In genomic region chr17:38749222-38750043, GRCh38 we compare ENCODE assay signal across 8 cellular contexts. TPM values are rescaled to one million over a fixed set of nuclear protein-coding genes. Genes with fewer than 3 reads are reported as not detected.
DNase-seq lines count a peak whose midpoint lies in the region; ATAC-seq, FAIRE-seq and TF ChIP-seq lines count a peak whose summit lies in the region.

No MANE protein-coding gene starts in this region.

- no peak overlapping the region for H2BK120ac ChIP-seq in H1 (replicated peaks; ENCODE audit: low read depth, low read length)

- peaks cover 6% of the 10 kb centered on the region; the same call in 1 of the 2 replicates for H3K27me3 ChIP-seq in HUES64 (ENCODE audit: insufficient read depth, low read length)
- peaks cover 0 to 11% (median 5%) of the 10 kb centered on the region in 4 experiments; a peak in 5 of 7 replicates for H3K27me3 ChIP-seq in H1 (replicated peaks in 1 of 4; ENCODE audit: control insufficient read depth in 3 of 4, extremely low read depth in 1 of 4, insufficient read depth in 3 of 4, low read length in 3 of 4)

- ATAC-seq in HG02938 (IDR thresholded peaks at IDR 0.05; ENCODE audit: unreplicated experiment) (no peak), HG03045 (IDR thresholded peaks at IDR 0.05; ENCODE audit: unreplicated experiment) (no peak)

- H2BK20ac ChIP-seq in H1 (ENCODE audit: low read length), result no peak overlapping the region

- no peak for TF ChIP-seq CTCF in H1 (IDR thresholded peaks at IDR 0.05; ENCODE audit: control extremely low read depth in 1 of 3, insufficient read depth in 1 of 3, low read depth in 1 of 3, low read length in 3 of 3)

- no peak overlapping the region for H3K23ac ChIP-seq in H1 (ENCODE audit: insufficient read length)

- DNase-seq in DMS153 treated with DMSO at 0.1 percent for 48 hours (lab: John Stamatoyannopoulos, UW; ENCODE audit: unreplicated experiment), result peak; percentile 34
- DNase-seq in SK-N-MC (ENCODE audit: low read depth, low spot score), result no peak
- DNase-seq in H1 (ENCODE audit: low read depth in 1 of 2, low spot score in 2 of 2), result peak in 1 of 2 experiments; percentile 84
- peak; percentile 95 for DNase-seq in mesenteric fat pad (ENCODE audit: low spot score)
- peak; percentile 92 for DNase-seq in ureter (ENCODE audit: low spot score)

- H2BK15ac ChIP-seq in H1 (ENCODE audit: low read length), result no peak overlapping the region

- H3K14ac ChIP-seq in H1 (ENCODE audit: insufficient read length), result peak overlapping the region; percentile 35

- peak overlapping the region; percentile 89 to 91 for H3K4me2 ChIP-seq in H1 (ENCODE audit: insufficient read depth in 1 of 2, low read depth in 2 of 2, low read length in 2 of 2)

- peak in 1 of 2 experiments; percentile 77; a peak in 1 of 3 replicates for TF ChIP-seq POLR2A in H1 (IDR thresholded peaks at IDR 0.05; ENCODE audit: control extremely low read depth in 1 of 2, low read depth in 2 of 2, low read length in 2 of 2)

- H3K4me3 ChIP-seq in HUES64 (ENCODE audit: low read length), result peak overlapping the region; percentile 91
- H3K4me3 ChIP-seq in SK-N-MC, result peak overlapping the region; percentile 75
- H3K4me3 ChIP-seq in H1 (ENCODE audit: extremely low read depth in 1 of 4, insufficient read depth in 2 of 4, low read depth in 3 of 4, low read length in 4 of 4), result peak overlapping the region; percentile 66 to 87 (median 84)

- H3K4me1 ChIP-seq in HUES64 (ENCODE audit: insufficient read depth, low read length) (peaks cover 21% of the 10 kb centered on the region), H1 (replicated peaks in 1 of 4; ENCODE audit: control insufficient read depth in 3 of 4, insufficient read depth in 4 of 4, low read length in 3 of 4) (peaks cover 7 to 22% (median 14%) of the 10 kb centered on the region in 4 experiments)

- H3K4ac ChIP-seq in H1 (replicated peaks; ENCODE audit: insufficient read length, low read depth, low read length), result peak overlapping the region; percentile 65

- H3K23me2 ChIP-seq in H1 (ENCODE audit: low read depth, low read length), result peaks cover 48% of the 10 kb centered on the region

- TF ChIP-seq RAD21 in H1 (IDR thresholded peaks at IDR 0.05 in 1 of 2, conservative IDR thresholded peaks at IDR 0.05 in 1 of 2; ENCODE audit: low read depth in 2 of 2, low read length in 2 of 2), result no peak

- peak overlapping the region; percentile 90 for H3K18ac ChIP-seq in H1 (ENCODE audit: extremely low read depth, low read length)

- peak overlapping the region; percentile 60 for H4K8ac ChIP-seq in H1 (ENCODE audit: extremely low read depth, insufficient read depth, low read length)

- POLR2A ChIA-PET in H1 (lab: Charles Lee; ENCODE audit: partially characterized antibody), result interaction anchor here (0.8 to 2.7 kb wide), 6 partner anchors 16 to 105 kb away, joined by 4 to 19 read pairs (median 4); partner anchors contain the start of genes CISD3, MLLT6 and RPL23

- H4K20me1 ChIP-seq in H1 (replicated peaks in 1 of 2; ENCODE audit: control insufficient read depth in 1 of 2, insufficient read depth in 2 of 2, low read length in 2 of 2), result peaks cover 17 to 19% of the 10 kb centered on the region in 2 experiments

- peak overlapping the region; percentile 79 for H4K5ac ChIP-seq in H1 (ENCODE audit: insufficient read length, low read depth, low read length)

- peak overlapping the region; percentile 78 for H3K9ac ChIP-seq in HUES64 (ENCODE audit: low read depth, low read length)
- H3K9ac ChIP-seq in SK-N-MC (ENCODE audit: insufficient read length), result no peak overlapping the region
- peak overlapping the region; percentile 35 to 80 (median 56) for H3K9ac ChIP-seq in H1 (replicated peaks in 1 of 4; ENCODE audit: extremely low read depth in 1 of 4, low read depth in 3 of 4, low read length in 3 of 4)

- no peak; a peak in 1 of 3 replicates for TF ChIP-seq EP300 in H1 (IDR thresholded peaks at IDR 0.05; ENCODE audit: borderline replicate concordance in 1 of 2, low read depth in 2 of 2, low read length in 2 of 2)

- 0 out of 2 replicates have a peak overlapping the region, but pooled peaks have one; percentile 1 for H2AK5ac ChIP-seq in H1 (ENCODE audit: low read depth, low read length)

- peaks cover 26 to 42% of the 10 kb centered on the region in 2 experiments for H3K79me2 ChIP-seq in H1 (ENCODE audit: control insufficient read depth in 1 of 2, insufficient read depth in 2 of 2, low read length in 2 of 2)

- H3K9me3 ChIP-seq in HUES64 (ENCODE audit: insufficient read depth, low read depth, low read length) (no peaks in the 10 kb centered on the region), SK-N-MC (ENCODE audit: low read depth, low read length) (no peaks in the 10 kb centered on the region), H1 (ENCODE audit: insufficient read depth in 2 of 2, low read depth in 1 of 2, low read length in 1 of 2) (no peaks in the 10 kb centered on the region)

- H2AFZ ChIP-seq in H1 (ENCODE audit: low read length), result peak overlapping the region; percentile 5; the same call in 1 of the 2 replicates

- peak overlapping the region; percentile 29 for H4K91ac ChIP-seq in H1 (replicated peaks; ENCODE audit: insufficient read length, low read length)

- CTCF ChIA-PET in H1 (lab: Charles Lee; ENCODE audit: partially characterized antibody), result interaction anchor here (0.6 to 0.9 kb wide), 4 partner anchors 33 to 708 kb away, joined by 3 to 4 read pairs (median 3); no protein-coding TSS in a partner anchor

- peak overlapping the region; percentile 8; the same call in 1 of the 2 replicates for H2BK5ac ChIP-seq in H1 (ENCODE audit: low read depth, low read length)

- WGBS in HUES64, result under 1% methylated on average over 79 of the region's 79 CpGs
- 1% methylated on average over 65 of the region's 79 CpGs; no CpG with 5 or more reads in 1 of the 2 experiments for WGBS in H1 (ENCODE audit: extremely low coverage in 1 of 2, insufficient coverage in 1 of 2, insufficient read length in 1 of 2, insufficient replicate concordance in 2 of 2, low coverage in 1 of 2, low lambda C conversion rate in 2 of 2, missing lambda C conversion rate in 1 of 2), 2 experiments

- H2BK12ac ChIP-seq in H1 (ENCODE audit: low read depth, low read length), result peak overlapping the region; percentile 75; the same call in 1 of the 2 replicates

- peaks cover 3% of the 10 kb centered on the region for H3K79me1 ChIP-seq in H1 (ENCODE audit: low read depth, low read length)

- FAIRE-seq in H1 (lab: Jason Lieb, UNC), result no peak

- H3K36me3 ChIP-seq in HUES64 (ENCODE audit: insufficient read depth, low read length) (peaks cover 6% of the 10 kb centered on the region), SK-N-MC (ENCODE audit: insufficient read depth, low read length) (peaks cover 6% of the 10 kb centered on the region; the same call in 1 of the 2 replicates), H1 (ENCODE audit: control insufficient read depth in 2 of 4, insufficient read depth in 4 of 4, low read length in 3 of 4) (peaks cover 0 to under 1% (median 0%) of the 10 kb centered on the region in 4 experiments; a peak in 1 of 8 replicates)

- H3K27ac ChIP-seq in HUES64 (ENCODE audit: low read depth, low read length) (peak overlapping the region; percentile 46), SK-N-MC (no peak overlapping the region), H1 (ENCODE audit: low read depth, low read length) (peak overlapping the region; percentile 51; the same call in 1 of the 2 replicates)

- peak overlapping the region; percentile 70 for H3K56ac ChIP-seq in H1 (replicated peaks; ENCODE audit: insufficient read length, low read depth, low read length)

RNA-seq across cellular contexts. Expression of gene PCGF2, which starts 1.3 kb away (rescaled TPM):
- polyA plus RNA-seq in HUES64 (2013, experiment 1 of 2), result 56.6 TPM
- 57.9 TPM for polyA plus RNA-seq in HUES64 (2013, experiment 2 of 2)
- 86.1 and 93.3 TPM in 2 replicates for total RNA-seq in H1 (2021; fragmentation: NEBNext Ultra II Directional; extraction: Animal tissue kit (Norgen Biotek cat#: 25700))
- 42.1 and 81.4 TPM in 2 replicates for polyA plus RNA-seq in H1 (2011; rRNA removed)
- 29.9 TPM for polyA plus RNA-seq in H1 (2011; cell fraction: cytosol; rRNA removed)
- polyA plus RNA-seq in H1 (2011; cell fraction: nucleus; rRNA removed), result 84.7 TPM
- polyA plus RNA-seq in H1 (2012, experiment 1 of 2), result 75.9 to 100 TPM (median 96.1 TPM) in 4 replicates
- 61.3 TPM for polyA plus RNA-seq in H1 (2012, experiment 2 of 2)
- 40.8 TPM for polyA plus RNA-seq in H1 (2013, experiment 1 of 2)
- polyA plus RNA-seq in H1 (2013, experiment 2 of 2), result 42.2 TPM
- 13.2 and 28.0 TPM in 2 replicates for polyA minus RNA-seq in H1 (2011; rRNA and poly(A)+ RNA removed)
- polyA minus RNA-seq in H1 (2011; cell fraction: cytosol; rRNA and poly(A)+ RNA removed), result 57.5 TPM
- 21.4 TPM for polyA minus RNA-seq in H1 (2011; cell fraction: nucleus; rRNA and poly(A)+ RNA removed)
- total RNA-seq in mesenteric fat pad, result 40.7 TPM
- total RNA-seq in ureter, result 54.5 TPM

RNA-seq across cellular contexts. Expression of gene PSMB3, which starts 3.1 kb away (rescaled TPM):
- 264 TPM for polyA plus RNA-seq in HUES64 (2013, experiment 1 of 2)
- 279 TPM for polyA plus RNA-seq in HUES64 (2013, experiment 2 of 2)
- total RNA-seq in H1 (2021; fragmentation: NEBNext Ultra II Directional; extraction: Animal tissue kit (Norgen Biotek cat#: 25700)), result 291 and 301 TPM in 2 replicates
- polyA plus RNA-seq in H1 (2011; rRNA removed), result 866 and 914 TPM in 2 replicates
- polyA plus RNA-seq in H1 (2011; cell fraction: cytosol; rRNA removed), result 619 TPM
- 473 TPM for polyA plus RNA-seq in H1 (2011; cell fraction: nucleus; rRNA removed)
- 334 to 383 TPM (median 362 TPM) in 4 replicates for polyA plus RNA-seq in H1 (2012, experiment 1 of 2)
- polyA plus RNA-seq in H1 (2012, experiment 2 of 2), result 693 TPM
- polyA plus RNA-seq in H1 (2013, experiment 1 of 2), result 292 TPM
- 289 TPM for polyA plus RNA-seq in H1 (2013, experiment 2 of 2)
- polyA minus RNA-seq in H1 (2011; rRNA and poly(A)+ RNA removed), result 275 and 292 TPM in 2 replicates
- 96.6 TPM for polyA minus RNA-seq in H1 (2011; cell fraction: cytosol; rRNA and poly(A)+ RNA removed)
- polyA minus RNA-seq in H1 (2011; cell fraction: nucleus; rRNA and poly(A)+ RNA removed), result 86.6 TPM
- 145 TPM for total RNA-seq in mesenteric fat pad
- total RNA-seq in ureter, result 156 TPM

RNA-seq across cellular contexts. Expression of gene CISD3, which starts 19.3 kb away (rescaled TPM):
- 10.7 TPM for polyA plus RNA-seq in HUES64 (2013, experiment 1 of 2)
- 11.2 TPM for polyA plus RNA-seq in HUES64 (2013, experiment 2 of 2)
- total RNA-seq in H1 (2021; fragmentation: NEBNext Ultra II Directional; extraction: Animal tissue kit (Norgen Biotek cat#: 25700)), result 11.1 and 11.6 TPM in 2 replicates
- polyA plus RNA-seq in H1 (2011; rRNA removed), result 8.4 and 9.4 TPM in 2 replicates
- polyA plus RNA-seq in H1 (2011; cell fraction: cytosol; rRNA removed), result 6.7 TPM
- 7.1 TPM for polyA plus RNA-seq in H1 (2011; cell fraction: nucleus; rRNA removed)
- polyA plus RNA-seq in H1 (2012, experiment 1 of 2), result 7.7 to 15.0 TPM (median 9.7 TPM) in 4 replicates
- 8.8 TPM for polyA plus RNA-seq in H1 (2012, experiment 2 of 2)
- 7.5 TPM for polyA plus RNA-seq in H1 (2013, experiment 1 of 2)
- 8.1 TPM for polyA plus RNA-seq in H1 (2013, experiment 2 of 2)
- polyA minus RNA-seq in H1 (2011; rRNA and poly(A)+ RNA removed), result 1.8 and 3.9 TPM in 2 replicates
- polyA minus RNA-seq in H1 (2011; cell fraction: cytosol; rRNA and poly(A)+ RNA removed), result 5.7 TPM
- 6.7 TPM for polyA minus RNA-seq in H1 (2011; cell fraction: nucleus; rRNA and poly(A)+ RNA removed)
- total RNA-seq in mesenteric fat pad (44.6 TPM), ureter (60.1 TPM)

RNA-seq across cellular contexts. Expression of gene MLLT6, which starts 44.4 kb away (rescaled TPM):
- 12.7 TPM for polyA plus RNA-seq in HUES64 (2013, experiment 1 of 2)
- 15.3 TPM for polyA plus RNA-seq in HUES64 (2013, experiment 2 of 2)
- total RNA-seq in H1 (2021; fragmentation: NEBNext Ultra II Directional; extraction: Animal tissue kit (Norgen Biotek cat#: 25700)), result 7.7 and 8.0 TPM in 2 replicates
- polyA plus RNA-seq in H1 (2011; rRNA removed), result 6.5 and 7.7 TPM in 2 replicates
- 9.3 TPM for polyA plus RNA-seq in H1 (2011; cell fraction: cytosol; rRNA removed)
- polyA plus RNA-seq in H1 (2011; cell fraction: nucleus; rRNA removed), result 57.8 TPM
- polyA plus RNA-seq in H1 (2012, experiment 1 of 2), result 8.9 to 16.8 TPM (median 11.1 TPM) in 4 replicates
- 5.1 TPM for polyA plus RNA-seq in H1 (2012, experiment 2 of 2)
- 3.0 TPM for polyA plus RNA-seq in H1 (2013, experiment 1 of 2)
- polyA plus RNA-seq in H1 (2013, experiment 2 of 2), result 2.4 TPM
- 8.2 and 12.8 TPM in 2 replicates for polyA minus RNA-seq in H1 (2011; rRNA and poly(A)+ RNA removed)
- polyA minus RNA-seq in H1 (2011; cell fraction: cytosol; rRNA and poly(A)+ RNA removed), result 6.0 TPM
- polyA minus RNA-seq in H1 (2011; cell fraction: nucleus; rRNA and poly(A)+ RNA removed), result 19.7 TPM
- total RNA-seq in mesenteric fat pad, result 77.0 TPM
- total RNA-seq in ureter, result 209 TPM

RNA-seq across cellular contexts. Expression of gene PIP4K2B, which starts 49.9 kb away (rescaled TPM):
- polyA plus RNA-seq in HUES64 (2013, experiment 1 of 2), result 34.8 TPM
- polyA plus RNA-seq in HUES64 (2013, experiment 2 of 2), result 37.9 TPM
- 57.7 and 57.8 TPM in 2 replicates for total RNA-seq in H1 (2021; fragmentation: NEBNext Ultra II Directional; extraction: Animal tissue kit (Norgen Biotek cat#: 25700))
- polyA plus RNA-seq in H1 (2011; rRNA removed), result 21.5 and 24.8 TPM in 2 replicates
- polyA plus RNA-seq in H1 (2011; cell fraction: cytosol; rRNA removed), result 31.0 TPM
- polyA plus RNA-seq in H1 (2011; cell fraction: nucleus; rRNA removed), result 63.9 TPM
- 35.5 to 43.4 TPM (median 39.2 TPM) in 4 replicates for polyA plus RNA-seq in H1 (2012, experiment 1 of 2)
- polyA plus RNA-seq in H1 (2012, experiment 2 of 2), result 25.9 TPM
- 24.4 TPM for polyA plus RNA-seq in H1 (2013, experiment 1 of 2)
- polyA plus RNA-seq in H1 (2013, experiment 2 of 2), result 24.9 TPM
- 89.5 and 99.4 TPM in 2 replicates for polyA minus RNA-seq in H1 (2011; rRNA and poly(A)+ RNA removed)
- 28.3 TPM for polyA minus RNA-seq in H1 (2011; cell fraction: cytosol; rRNA and poly(A)+ RNA removed)
- polyA minus RNA-seq in H1 (2011; cell fraction: nucleus; rRNA and poly(A)+ RNA removed), result 22.3 TPM
- 41.6 TPM for total RNA-seq in mesenteric fat pad
- total RNA-seq in ureter, result 44.7 TPM
